ENCODE assay signal across 15 cellular contexts in the genomic region with DNA sequence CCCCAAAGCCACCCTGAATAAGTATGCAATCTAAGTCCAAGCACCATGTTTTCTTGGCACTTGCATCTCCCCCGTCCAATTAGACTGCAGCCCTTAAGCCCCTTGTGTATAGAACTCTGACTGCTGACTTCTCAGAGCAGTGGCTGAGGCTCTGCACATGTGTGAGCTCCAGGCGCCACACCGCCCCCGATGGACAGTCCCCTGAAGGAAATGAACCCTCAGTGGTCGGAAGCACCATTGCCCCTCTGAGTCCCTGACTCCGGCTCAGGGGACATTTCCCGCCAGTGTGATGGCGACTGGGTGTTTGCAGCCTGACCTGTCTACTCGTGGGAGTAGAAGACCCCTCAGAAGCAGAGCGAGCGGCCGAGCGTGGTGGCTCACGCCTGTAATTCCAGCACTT. TPM values are rescaled to one million over a fixed set of nuclear protein-coding genes. Genes with fewer than 3 reads are reported as not detected.
A peak's percentile ranks its signal among the peaks of the same experiment; 100 is the strongest.
DNase-seq lines count a peak whose midpoint lies in the region; ATAC-seq and TF ChIP-seq lines count a peak whose summit lies in the region.
"Had no signal": no experiment of that assay in that cellular context is flagged by ENCODE, and none has a peak within 500 bp of the region (broad histone marks: within the 10 kb centered on the region; RNA-seq: fewer than 3 reads in every experiment).

No MANE protein-coding gene starts in this region.

- intact Hi-C loops in heart right ventricle (cut with DNase I) = no loop called here

- no peaks in the 10 kb centered on the region for H3K4me1 Mint-ChIP-seq in GM23338
- peaks cover 37% of the 10 kb centered on the region for H3K4me1 Mint-ChIP-seq in glutamatergic neuron (ENCODE audit: low read depth, unreplicated experiment)
- H3K4me1 Mint-ChIP-seq in progenitor cell of endocrine pancreas (ENCODE audit: low read depth) = peaks cover 6% of the 10 kb centered on the region

- TF ChIP-seq CTCF in GM23338 (conservative IDR thresholded peaks at IDR 0.05; ENCODE audit: low read depth in 2 of 2) = peak; percentile 46 to 60
- TF ChIP-seq CTCF in WERI-Rb-1 (IDR thresholded peaks at IDR 0.05; ENCODE audit: low read depth, low read length) = peak; percentile 45
- TF ChIP-seq CTCF in glutamatergic neuron (IDR thresholded peaks at IDR 0.05; ENCODE audit: partially characterized antibody, unreplicated experiment) = no peak
- peak; percentile 8 for TF ChIP-seq CTCF in progenitor cell of endocrine pancreas (IDR thresholded peaks at IDR 0.05; ENCODE audit: unreplicated experiment)
- TF ChIP-seq CTCF in heart right ventricle (IDR thresholded peaks at IDR 0.05) = no peak

- H3K9me3 Mint-ChIP-seq in GM23338 = peaks cover 8% of the 10 kb centered on the region
- peaks cover 9% of the 10 kb centered on the region for H3K9me3 Mint-ChIP-seq in glutamatergic neuron (ENCODE audit: unreplicated experiment)
- no peaks in the 10 kb centered on the region for H3K9me3 Mint-ChIP-seq in progenitor cell of endocrine pancreas (ENCODE audit: low read depth)

- H3K27me3 Mint-ChIP-seq in GM23338 (ENCODE audit: insufficient read depth, low read depth, poor library complexity) = peaks cover 4% of the 10 kb centered on the region
- H3K27me3 Mint-ChIP-seq in glutamatergic neuron (ENCODE audit: unreplicated experiment) = peaks cover 9% of the 10 kb centered on the region
- no peaks in the 10 kb centered on the region for H3K27me3 Mint-ChIP-seq in progenitor cell of endocrine pancreas

- DNase-seq in GM23338 (ENCODE audit: low spot score) (peak; percentile 66), WERI-Rb-1 (peak; percentile 55), glutamatergic neuron (peak; percentile 60), progenitor cell of endocrine pancreas (ENCODE audit: low spot score, unreplicated experiment) (no peak), heart right ventricle (no peak)
- DNase-seq in activated CD4-positive, alpha-beta T cell treated with anti-CD3 and anti-CD28 coated beads for 4 hours = no peak
- DNase-seq: DMS 273 treated with DMSO at 0.1 percent for 48 hours, HCEC 1CT, NCI-H1436 treated with DMSO at 0.1 percent for 48 hours, NCI-H2081, NCI-H2227 treated with DMSO at 0.1 percent for 48 hours, NCI-H524 treated with DMSO at 0.1 percent for 48 hours, SK-N-SH had no signal

- ATAC-seq in GM23338 = peak; percentile 72
- ATAC-seq in GM19463 (IDR thresholded peaks at IDR 0.05; ENCODE audit: unreplicated experiment) = no peak
- no peak for ATAC-seq in heart right ventricle

- H3K36me3 ChIP-seq in GM23338 (ENCODE audit: insufficient read depth) = no peaks in the 10 kb centered on the region
- no peaks in the 10 kb centered on the region for H3K36me3 ChIP-seq in WERI-Rb-1
- H3K36me3 ChIP-seq in heart right ventricle = no peaks in the 10 kb centered on the region
- H3K36me3 ChIP-seq: BLaER1 treated with 17β-estradiol and CSF1 and Interleukin-3, amounts not matched to agents 10 nM and 100 nM had no signal

- H3K79me2 ChIP-seq in GM23338 (replicated peaks; ENCODE audit: insufficient read depth) = no peaks in the 10 kb centered on the region

- peaks cover 11% of the 10 kb centered on the region for H3K9me3 ChIP-seq in WERI-Rb-1 (ENCODE audit: severe bottlenecking)
- no peaks in the 10 kb centered on the region for H3K9me3 ChIP-seq in heart right ventricle
- H3K9me3 ChIP-seq: SK-N-SH had no signal

- H2AFZ ChIP-seq in GM23338 = no peak overlapping the region

- H4K20me1 ChIP-seq in GM23338 (replicated peaks; ENCODE audit: insufficient read depth) = no peaks in the 10 kb centered on the region
- H4K20me1 ChIP-seq: BLaER1 treated with 17β-estradiol and CSF1 and Interleukin-3, amounts not matched to agents 10 nM and 100 nM had no signal

- 77 to 78% methylated on average over 14 of the region's 14 CpGs for WGBS in heart right ventricle, 2 donors

- no peak overlapping the region for H3K27ac Mint-ChIP-seq in GM23338
- peak overlapping the region; percentile 36 for H3K27ac Mint-ChIP-seq in glutamatergic neuron (ENCODE audit: unreplicated experiment)
- H3K27ac Mint-ChIP-seq in progenitor cell of endocrine pancreas = no peak overlapping the region

- H3K27ac ChIP-seq in GM23338 (ENCODE audit: low read depth) = no peak overlapping the region
- H3K27ac ChIP-seq in WERI-Rb-1 = no peak overlapping the region
- no peak overlapping the region for H3K27ac ChIP-seq in heart right ventricle
- H3K27ac ChIP-seq: BLaER1 treated with 17β-estradiol and CSF1 and Interleukin-3, amounts not matched to agents 10 nM and 100 nM had no signal

- H3K4me3 Mint-ChIP-seq in GM23338 = no peak overlapping the region
- no peak overlapping the region for H3K4me3 Mint-ChIP-seq in glutamatergic neuron (ENCODE audit: unreplicated experiment)
- no peak overlapping the region for H3K4me3 Mint-ChIP-seq in progenitor cell of endocrine pancreas (ENCODE audit: low read depth)

- no peaks in the 10 kb centered on the region for H3F3A ChIP-seq in GM23338 (replicated peaks; ENCODE audit: low read depth)

- H3K4me1 ChIP-seq in GM23338 (ENCODE audit: insufficient read depth) = no peaks in the 10 kb centered on the region
- peaks cover 0 to 34% (median 9%) of the 10 kb centered on the region in 9 donors for H3K4me1 ChIP-seq in heart right ventricle

- no peaks in the 10 kb centered on the region for H3K9me2 ChIP-seq in GM23338 (ENCODE audit: insufficient read depth)
- H3K9me2 ChIP-seq: SK-N-SH had no signal

- no peak overlapping the region for H3K4me3 ChIP-seq in GM23338
- no peak overlapping the region for H3K4me3 ChIP-seq in WERI-Rb-1 (ENCODE audit: low read depth, low read length)
- no peak overlapping the region for H3K4me3 ChIP-seq in heart right ventricle
- H3K4me3 ChIP-seq: BLaER1 treated with 17β-estradiol and CSF1 and Interleukin-3, amounts not matched to agents 10 nM and 100 nM had no signal

- H3K27me3 ChIP-seq in GM23338 (ENCODE audit: insufficient read depth) (no peaks in the 10 kb centered on the region), WERI-Rb-1 (ENCODE audit: insufficient read depth, low read depth, severe bottlenecking) (no peaks in the 10 kb centered on the region), heart right ventricle (no peaks in the 10 kb centered on the region)
- H3K27me3 ChIP-seq: BLaER1 treated with 17β-estradiol and CSF1 and Interleukin-3, amounts not matched to agents 10 nM and 100 nM had no signal

- no peak overlapping the region for H3K4me2 ChIP-seq in GM23338
- H3K4me2 ChIP-seq: BLaER1 treated with 17β-estradiol and CSF1 and Interleukin-3, amounts not matched to agents 10 nM and 100 nM; SK-N-SH had no signal

- H3K36me3 Mint-ChIP-seq in GM23338 (ENCODE audit: low read depth) (no peaks in the 10 kb centered on the region), glutamatergic neuron (ENCODE audit: unreplicated experiment) (peaks cover 4% of the 10 kb centered on the region), progenitor cell of endocrine pancreas (ENCODE audit: insufficient read depth) (no peaks in the 10 kb centered on the region)

TF ChIP-seq in GM23338, 12 proteins besides CTCF, POLR2A, EP300 and RAD21 (continues in another document):
- TF ChIP-seq, protein P1, sequence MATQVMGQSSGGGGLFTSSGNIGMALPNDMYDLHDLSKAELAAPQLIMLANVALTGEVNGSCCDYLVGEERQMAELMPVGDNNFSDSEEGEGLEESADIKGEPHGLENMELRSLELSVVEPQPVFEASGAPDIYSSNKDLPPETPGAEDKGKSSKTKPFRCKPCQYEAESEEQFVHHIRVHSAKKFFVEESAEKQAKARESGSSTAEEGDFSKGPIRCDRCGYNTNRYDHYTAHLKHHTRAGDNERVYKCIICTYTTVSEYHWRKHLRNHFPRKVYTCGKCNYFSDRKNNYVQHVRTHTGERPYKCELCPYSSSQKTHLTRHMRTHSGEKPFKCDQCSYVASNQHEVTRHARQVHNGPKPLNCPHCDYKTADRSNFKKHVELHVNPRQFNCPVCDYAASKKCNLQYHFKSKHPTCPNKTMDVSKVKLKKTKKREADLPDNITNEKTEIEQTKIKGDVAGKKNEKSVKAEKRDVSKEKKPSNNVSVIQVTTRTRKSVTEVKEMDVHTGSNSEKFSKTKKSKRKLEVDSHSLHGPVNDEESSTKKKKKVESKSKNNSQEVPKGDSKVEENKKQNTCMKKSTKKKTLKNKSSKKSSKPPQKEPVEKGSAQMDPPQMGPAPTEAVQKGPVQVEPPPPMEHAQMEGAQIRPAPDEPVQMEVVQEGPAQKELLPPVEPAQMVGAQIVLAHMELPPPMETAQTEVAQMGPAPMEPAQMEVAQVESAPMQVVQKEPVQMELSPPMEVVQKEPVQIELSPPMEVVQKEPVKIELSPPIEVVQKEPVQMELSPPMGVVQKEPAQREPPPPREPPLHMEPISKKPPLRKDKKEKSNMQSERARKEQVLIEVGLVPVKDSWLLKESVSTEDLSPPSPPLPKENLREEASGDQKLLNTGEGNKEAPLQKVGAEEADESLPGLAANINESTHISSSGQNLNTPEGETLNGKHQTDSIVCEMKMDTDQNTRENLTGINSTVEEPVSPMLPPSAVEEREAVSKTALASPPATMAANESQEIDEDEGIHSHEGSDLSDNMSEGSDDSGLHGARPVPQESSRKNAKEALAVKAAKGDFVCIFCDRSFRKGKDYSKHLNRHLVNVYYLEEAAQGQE (IDR thresholded peaks at IDR 0.05; ENCODE audit: unreplicated experiment) = no peak
- no peak for TF ChIP-seq NANOG (IDR thresholded peaks at IDR 0.05; ENCODE audit: borderline replicate concordance)
- no peak for TF ChIP-seq CREB1 (CRISPR knock-in tag; IDR thresholded peaks at IDR 0.05; ENCODE audit: low read depth)
- no peak for TF ChIP-seq JUNB (IDR thresholded peaks at IDR 0.05; ENCODE audit: unreplicated experiment)
- TF ChIP-seq, protein P2, sequence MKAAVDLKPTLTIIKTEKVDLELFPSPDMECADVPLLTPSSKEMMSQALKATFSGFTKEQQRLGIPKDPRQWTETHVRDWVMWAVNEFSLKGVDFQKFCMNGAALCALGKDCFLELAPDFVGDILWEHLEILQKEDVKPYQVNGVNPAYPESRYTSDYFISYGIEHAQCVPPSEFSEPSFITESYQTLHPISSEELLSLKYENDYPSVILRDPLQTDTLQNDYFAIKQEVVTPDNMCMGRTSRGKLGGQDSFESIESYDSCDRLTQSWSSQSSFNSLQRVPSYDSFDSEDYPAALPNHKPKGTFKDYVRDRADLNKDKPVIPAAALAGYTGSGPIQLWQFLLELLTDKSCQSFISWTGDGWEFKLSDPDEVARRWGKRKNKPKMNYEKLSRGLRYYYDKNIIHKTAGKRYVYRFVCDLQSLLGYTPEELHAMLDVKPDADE (IDR thresholded peaks at IDR 0.05) = no peak
- TF ChIP-seq EZH2 (IDR thresholded peaks at IDR 0.05; ENCODE audit: low read depth, unreplicated experiment) = no peak
- no peak for TF ChIP-seq POLR2AphosphoS5 (IDR thresholded peaks at IDR 0.05; ENCODE audit: low read depth)
- TF ChIP-seq ZNF331 (CRISPR knock-in tag; IDR thresholded peaks at IDR 0.05; ENCODE audit: low read depth) = no peak
- no peak for TF ChIP-seq ZNF114 (CRISPR knock-in tag; IDR thresholded peaks at IDR 0.05)

RNA-seq across cellular contexts. Expression of a gene that starts 37.2 kb away (rescaled TPM):
- 18.8 and 20.4 TPM in 2 replicates for total RNA-seq in GM23338 (2014; rRNA removed; shearing (Covaris generic))
- polyA plus RNA-seq in GM23338 (2016; fragmentation: Nextera tagmentation; extraction: Ambion mirVana) (13.6 and 14.4 TPM in 2 replicates), heart right ventricle (10 to 100 TPM in 1 of 2 donors, 1 to 10 TPM in 1; 9.9 to 22.7 TPM)
- total RNA-seq in glutamatergic neuron (ENCODE audit: unreplicated experiment) (34.6 TPM), progenitor cell of endocrine pancreas (41.3 and 43.3 TPM in 2 replicates), heart right ventricle (10 to 100 TPM; 27.4 to 37.5 (median 31.5) TPM)

Comparison
In these comparisons a context has a peak if more than half of its experiments do, and no peak if none do; other contexts are left out.
1. DNase-seq: peak in GM23338 (single experiment), WERI-Rb-1 (single experiment) and glutamatergic neuron (single experiment); none in progenitor cell of endocrine pancreas (single experiment), activated CD4-positive, alpha-beta T cell treated with anti-CD3 and anti-CD28 coated beads for 4 hours (0 of 2) and heart right ventricle (0 of 2).
2. CTCF ChIP-seq: peak in GM23338 (2 of 2), WERI-Rb-1 (single experiment) and progenitor cell of endocrine pancreas (single experiment); none in glutamatergic neuron (single experiment) and heart right ventricle (0 of 9).